In genomic region chr15:57598346-57598745, GRCh38 we compare ENCODE assay signal across 15 cellular contexts. TPM values are rescaled to one million over a fixed set of nuclear protein-coding genes. Genes with fewer than 3 reads are reported as not detected.
"Had no signal": no experiment of that assay in that cellular context is flagged by ENCODE, and none has a peak within 500 bp of the region (broad histone marks: within the 10 kb centered on the region; RNA-seq: fewer than 3 reads in every experiment).

No MANE protein-coding gene starts in this region.

- H3K9me3 ChIP-seq: left lung, right lobe of liver, thoracic aorta had no signal

- H3K36me3 ChIP-seq: left lung, right lobe of liver, thoracic aorta had no signal

- DNase-seq: activated CD4-positive, alpha-beta T cell treated with anti-CD3 and anti-CD28 coated beads for 4 hours; activated naive CD4-positive, alpha-beta T cell; aorta; effector memory CD8-positive, alpha-beta T cell; left lung; naive thymus-derived CD4-positive, alpha-beta T cell; right lobe of liver; SHP77; stimulated activated CD4-positive, alpha-beta T cell treated with anti-CD3 and anti-CD28 coated beads, Interleukin-12 subunit alpha, Interleukin-12 subunit beta, amount 100 ng/mL, for 4 hours; stimulated activated CD8-positive, alpha-beta memory T cell treated with anti-CD3 and anti-CD28 coated beads, Interleukin-4, amount 100 ng/mL, for 48 hours; stimulated activated naive CD8-positive, alpha-beta T cell treated with anti-CD3 and anti-CD28 coated beads, Interleukin-15, Interleukin-2, amounts not matched to agents 100 U/mL and 50 U/mL, for 24 hours had no signal

- ATAC-seq: effector memory CD8-positive, alpha-beta T cell; left lung; naive thymus-derived CD4-positive, alpha-beta T cell; right lobe of liver; SK-N-SH treated with all-trans-retinoic acid at 6 μM for 48 hours; stimulated activated naive CD8-positive, alpha-beta T cell treated with anti-CD3 and anti-CD28 coated beads, Interleukin-15, Interleukin-2, amounts not matched to agents 100 U/mL and 50 U/mL, for 24 hours had no signal

- H3K4me1 ChIP-seq: left lung, right lobe of liver had no signal

- H3K27me3 ChIP-seq: left lung, right lobe of liver had no signal

- H3K27ac ChIP-seq: coronary artery, right lobe of liver, thoracic aorta had no signal

- H3K4me3 ChIP-seq: coronary artery, left lung, right lobe of liver, thoracic aorta had no signal

RNA-seq across cellular contexts. Expression of gene MYZAP, which starts 6.6 kb away (rescaled TPM):
- total RNA-seq: activated T-helper 1 cell treated with anti-CD3 and anti-CD28 coated beads, Interleukin-12 subunit alpha, Interleukin-12 subunit beta, Interleukin-2, Interleukin-4 antibody, amounts not matched to agents 30 ng/mL and 10 ng/mL and 1 ng/mL, durations not matched to agents 14 hours and 24 hours and 36 hours had no signal
